7 cellular contexts compared by ENCODE assay signal in genomic region chr1:52633291-52633754, GRCh38. TPM values are rescaled to one million over a fixed set of nuclear protein-coding genes. Genes with fewer than 3 reads are reported as not detected.
DNase-seq lines count a peak whose midpoint lies in the region; ATAC-seq, FAIRE-seq and TF ChIP-seq lines count a peak whose summit lies in the region.

No MANE protein-coding gene starts in this region.

- dilution Hi-C loops in endothelial cell of umbilical vein (cut with MboI; ENCODE audit: extremely low pct_ligation_motif_present, low sequenced_read_pairs), result no loop called here

- H3K4me3 ChIP-seq in H7 (ENCODE audit: insufficient read depth, low read depth, low read length), result peak overlapping the region; percentile 37
- peak overlapping the region in 2 of 3 experiments; percentile 15 to 16 for H3K4me3 ChIP-seq in endothelial cell of umbilical vein (replicated peaks in 1 of 3; ENCODE audit: insufficient read depth in 1 of 3, low read depth in 1 of 3, low read length in 3 of 3)
- peak overlapping the region in 3 of 4 donors; percentile 40 to 52 (median 42) for H3K4me3 ChIP-seq in pancreas

- H3K4me1 ChIP-seq in endothelial cell of umbilical vein (ENCODE audit: control insufficient read depth, extremely low read depth, insufficient read depth, low read length), result no peaks in the 10 kb centered on the region
- peaks cover 0 to 4% (median 0%) of the 10 kb centered on the region in 3 donors for H3K4me1 ChIP-seq in pancreas

- TF ChIP-seq POLR2A in endothelial cell of umbilical vein (IDR thresholded peaks at IDR 0.05; ENCODE audit: low read depth, low read length), result no peak

- H3K27ac Mint-ChIP-seq in activated CD4-positive, alpha-beta memory T cell treated with anti-CD3 and anti-CD28 coated beads for 36 hours, result peak overlapping the region; percentile 92

- peak overlapping the region; percentile 85 for H3K4me3 Mint-ChIP-seq in activated CD4-positive, alpha-beta memory T cell treated with anti-CD3 and anti-CD28 coated beads for 36 hours

- no peaks in the 10 kb centered on the region for H3K9me3 ChIP-seq in endothelial cell of umbilical vein (replicated peaks; ENCODE audit: control insufficient read depth, insufficient read depth, low read length)
- no peaks in the 10 kb centered on the region for H3K9me3 ChIP-seq in pancreas

- H3K9me1 ChIP-seq in endothelial cell of umbilical vein (replicated peaks; ENCODE audit: control insufficient read depth, extremely low read depth, insufficient read depth, low read length), result no peaks in the 10 kb centered on the region

- peak overlapping the region; percentile 61 for H2AFZ ChIP-seq in endothelial cell of umbilical vein (ENCODE audit: low read depth, low read length)

- H3K36me3 Mint-ChIP-seq in activated CD4-positive, alpha-beta memory T cell treated with anti-CD3 and anti-CD28 coated beads for 36 hours, result peaks cover 2% of the 10 kb centered on the region

- H3K4me2 ChIP-seq in endothelial cell of umbilical vein (ENCODE audit: insufficient read depth, low read length), result peak overlapping the region; percentile 35

- H3K27me3 ChIP-seq in H7 (ENCODE audit: control insufficient read depth, insufficient read depth, low read length) (peaks cover 36% of the 10 kb centered on the region), endothelial cell of umbilical vein (ENCODE audit: control insufficient read depth in 2 of 2, insufficient read depth in 2 of 2, low read length in 2 of 2) (peaks cover 41 to 43% of the 10 kb centered on the region in 2 experiments), pancreas (peaks cover 0 to 5% (median 0%) of the 10 kb centered on the region in 4 donors)

- H3K27me3 Mint-ChIP-seq in activated CD4-positive, alpha-beta memory T cell treated with anti-CD3 and anti-CD28 coated beads for 36 hours, result no peaks in the 10 kb centered on the region

- FAIRE-seq in endothelial cell of umbilical vein (lab: Jason Lieb, UNC), result no peak
- no peak for FAIRE-seq in pancreas (lab: Jason Lieb, UNC)

- no peak overlapping the region for H3K9ac ChIP-seq in endothelial cell of umbilical vein (replicated peaks; ENCODE audit: extremely low read depth, insufficient read depth, low read length)

- TF ChIP-seq CTCF in endothelial cell of umbilical vein (IDR thresholded peaks at IDR 0.05; ENCODE audit: extremely low read depth in 1 of 2, insufficient read depth in 1 of 2, low read depth in 1 of 2, low read length in 2 of 2), result no peak
- no peak for TF ChIP-seq CTCF in pancreas (IDR thresholded peaks at IDR 0.05)

- CTCF ChIA-PET in activated CD4-positive, alpha-beta memory T cell treated with anti-CD3 and anti-CD28 coated beads for 36 hours (lab: Charles Lee), result interaction anchor here (0.6 to 2.1 kb wide), 4 partner anchors 10 to 112 kb away, joined by 3 to 10 read pairs (median 3); no protein-coding TSS in a partner anchor
- CTCF ChIA-PET in endothelial cell of umbilical vein (lab: Charles Lee), result interaction anchor here (0.7 to 2.2 kb wide), 3 partner anchors 9 to 53 kb away, joined by 4 to 6 read pairs (median 4); no protein-coding TSS in a partner anchor

- DNase-seq in H7, result no peak
- peak; percentile 50 for DNase-seq in activated CD4-positive, alpha-beta memory T cell treated with anti-CD3 and anti-CD28 coated beads for 36 hours
- DNase-seq in endothelial cell of umbilical vein (ENCODE audit: low read depth, low spot score), result no peak
- peak in 2 of 6 donors; percentile 30 to 69 for DNase-seq in pancreas
- DNase-seq in SHP77 (lab: John Stamatoyannopoulos, UW), result no peak
- no peak for DNase-seq in NCI-H2227 treated with DMSO at 0.1 percent for 48 hours (lab: John Stamatoyannopoulos, UW)
- no peak for DNase-seq in foreskin melanocyte

- ATAC-seq in pancreas, result peak in 2 of 4 donors; percentile 40

- 7 to 12% methylated on average over 40 to 52 of the region's 52 CpGs for WGBS in pancreas, 2 donors

- peaks cover 70% of the 10 kb centered on the region for H3K4me1 Mint-ChIP-seq in activated CD4-positive, alpha-beta memory T cell treated with anti-CD3 and anti-CD28 coated beads for 36 hours (ENCODE audit: low read depth)

- intact Hi-C loops in activated CD4-positive, alpha-beta memory T cell treated with anti-CD3 and anti-CD28 coated beads for 36 hours (cut with micrococcal nuclease), result loop anchor here (5.0 to 10.0 kb wide), 3 partner anchors 211 to 579 kb away; partner anchors contain the start of genes BTF3L4, TXNDC12 and ZFYVE9
- intact Hi-C loops in endothelial cell of umbilical vein (cut with micrococcal nuclease) (loop anchor here (1.0 kb wide), 1 partner anchor 81 kb away; no protein-coding TSS in a partner anchor), pancreas (cut with DNase I) (no loop called here)

- H3K79me2 ChIP-seq in endothelial cell of umbilical vein (ENCODE audit: control insufficient read depth, insufficient read depth, low read length), result no peaks in the 10 kb centered on the region

- BruUV-seq in endothelial cell of umbilical vein (replicated peaks; lab: Mats Ljungman, UMichigan), result no TSS peak

- POLR2A ChIA-PET in activated CD4-positive, alpha-beta memory T cell treated with anti-CD3 and anti-CD28 coated beads for 36 hours (lab: Charles Lee), result interaction anchor here (0.7 to 2.8 kb wide), 10 partner anchors 9 to 493 kb away, joined by 3 to 16 read pairs (median 4); partner anchors contain the start of genes GPX7, ORC1, PRPF38A and TUT4
- POLR2A ChIA-PET in endothelial cell of umbilical vein (lab: Charles Lee), result no interaction called here

- no peaks in the 10 kb centered on the region for H3K36me3 ChIP-seq in H7 (replicated peaks; ENCODE audit: control insufficient read depth, insufficient read depth, low read length)
- no peaks in the 10 kb centered on the region for H3K36me3 ChIP-seq in endothelial cell of umbilical vein (ENCODE audit: control insufficient read depth in 2 of 2, extremely low read depth in 1 of 2, insufficient read depth in 2 of 2, low read length in 2 of 2)
- H3K36me3 ChIP-seq in pancreas, result no peaks in the 10 kb centered on the region

- no peak overlapping the region for H3K27ac ChIP-seq in endothelial cell of umbilical vein (ENCODE audit: insufficient read depth, low read depth, low read length)
- H3K27ac ChIP-seq in pancreas, result no peak overlapping the region

- no peaks in the 10 kb centered on the region for H4K20me1 ChIP-seq in endothelial cell of umbilical vein (replicated peaks; ENCODE audit: control insufficient read depth, extremely low read depth, insufficient read depth, low read length)

- H3K9me3 Mint-ChIP-seq in activated CD4-positive, alpha-beta memory T cell treated with anti-CD3 and anti-CD28 coated beads for 36 hours, result no peaks in the 10 kb centered on the region

TF ChIP-seq in endothelial cell of umbilical vein, 7 proteins besides CTCF, POLR2A, EP300 and RAD21:
- TF ChIP-seq EZH2 (IDR thresholded peaks at IDR 0.05; ENCODE audit: borderline replicate concordance, low read depth, low read length, severe bottlenecking) (peak; percentile 88), MAX (IDR thresholded peaks at IDR 0.05; ENCODE audit: insufficient read depth, insufficient read length) (no peak), FOS (IDR thresholded peaks at IDR 0.05; ENCODE audit: borderline replicate concordance, insufficient read depth, low read length) (no peak)
TF ChIP-seq in endothelial cell of umbilical vein: peak in this region for 1.

RNA-seq across cellular contexts. Expression of gene SHISAL2A, which starts 0.4 kb away (rescaled TPM):
- total RNA-seq in H7 (2014; rRNA removed; shearing (Covaris generic)), result 0.18 and 1.3 TPM in 2 replicates
- 10 to 100 TPM in 1 of 2 experiments, 1 to 10 TPM in 1; 9.9 to 11.0 TPM for total RNA-seq in activated CD4-positive, alpha-beta memory T cell treated with anti-CD3 and anti-CD28 coated beads for 36 hours
- total RNA-seq in endothelial cell of umbilical vein (not detected in 2 replicates), pancreas (under 1 TPM in 4 of 6 donors, not detected in 2; 0.28 to 0.66 (median 0.51) TPM)
- polyA plus RNA-seq in endothelial cell of umbilical vein (not detected in 2 replicates), pancreas (under 1 TPM in 1 of 2 donors, not detected in 1; 0.19 TPM)
- polyA plus RNA-seq in endothelial cell of umbilical vein (2011; cell fraction: cytosol; rRNA removed), result not detected in 2 replicates
- polyA plus RNA-seq in endothelial cell of umbilical vein (2011; cell fraction: nucleus; rRNA removed), result not detected in 2 replicates
- not detected in 2 replicates for polyA plus RNA-seq in endothelial cell of umbilical vein (2012)
- not detected in 2 replicates for polyA minus RNA-seq in endothelial cell of umbilical vein
- polyA minus RNA-seq in endothelial cell of umbilical vein (2011; cell fraction: cytosol; rRNA and poly(A)+ RNA removed), result not detected
- not detected in 2 replicates for polyA minus RNA-seq in endothelial cell of umbilical vein (2011; cell fraction: nucleus; rRNA and poly(A)+ RNA removed)

RNA-seq across cellular contexts. Expression of gene GPX7, which starts 31.2 kb away (rescaled TPM):
- total RNA-seq in H7 (2014; rRNA removed; shearing (Covaris generic)), result 27.2 and 42.6 TPM in 2 replicates
- total RNA-seq in activated CD4-positive, alpha-beta memory T cell treated with anti-CD3 and anti-CD28 coated beads for 36 hours, result 10 to 100 TPM; 19.9 to 20.6 TPM
- total RNA-seq in endothelial cell of umbilical vein (8.9 and 26.3 TPM in 2 replicates), pancreas (10 to 100 TPM in 1 of 6 donors, 1 to 10 TPM in 5; 3.4 to 14.6 (median 7.7) TPM)
- polyA plus RNA-seq in endothelial cell of umbilical vein (25.7 and 26.2 TPM in 2 replicates), pancreas (10 to 100 TPM in 1 of 2 donors, 1 to 10 TPM in 1; 8.8 to 11.2 TPM)
- polyA plus RNA-seq in endothelial cell of umbilical vein (2011; cell fraction: cytosol; rRNA removed), result 17.3 and 20.1 TPM in 2 replicates
- polyA plus RNA-seq in endothelial cell of umbilical vein (2011; cell fraction: nucleus; rRNA removed), result 5.9 and 7.3 TPM in 2 replicates
- polyA plus RNA-seq in endothelial cell of umbilical vein (2012), result 15.1 and 20.5 TPM in 2 replicates
- 10.2 and 10.5 TPM in 2 replicates for polyA minus RNA-seq in endothelial cell of umbilical vein
- polyA minus RNA-seq in endothelial cell of umbilical vein (2011; cell fraction: cytosol; rRNA and poly(A)+ RNA removed), result not detected
- 2.4 and 4.0 TPM in 2 replicates for polyA minus RNA-seq in endothelial cell of umbilical vein (2011; cell fraction: nucleus; rRNA and poly(A)+ RNA removed)

Comparison
In these comparisons a context has a peak if more than half of its experiments do, and no peak if none do; other contexts are left out.
1. intact Hi-C loops: an anchor here in activated CD4-positive, alpha-beta memory T cell treated with anti-CD3 and anti-CD28 coated beads for 36 hours (5.0 to 10.0 kb wide) and endothelial cell of umbilical vein (1.0 kb wide); none called in pancreas.